In genomic region chr1:8239039-8239305, GRCh38 we compare ENCODE assay signal across 1 cellular context.
TF ChIP-seq lines count a peak whose summit lies in the region.

No MANE protein-coding gene starts in this region.

TF ChIP-seq in HepG2, 621 proteins besides CTCF, POLR2A, EP300 and RAD21 (continued from another document and continues in another):
- TF ChIP-seq HDAC2 (CRISPR knock-in tag; IDR thresholded peaks at IDR 0.05), result peak; percentile 32; the same call in 1 of the 2 replicates
- no peak for TF ChIP-seq TARDBP (CRISPR knock-in tag; IDR thresholded peaks at IDR 0.05)
- TF ChIP-seq SNAPC2 (CRISPR knock-in tag; IDR thresholded peaks at IDR 0.05), result no peak
- TF ChIP-seq ZNF672 (CRISPR knock-in tag; IDR thresholded peaks at IDR 0.05), result no peak
- no peak for TF ChIP-seq ZNF281 (CRISPR knock-in tag; IDR thresholded peaks at IDR 0.05; ENCODE audit: borderline replicate concordance)
- no peak for TF ChIP-seq ELF3 (CRISPR knock-in tag; IDR thresholded peaks at IDR 0.05)
- TF ChIP-seq MED1 (CRISPR knock-in tag; IDR thresholded peaks at IDR 0.05), result 0 out of 2 replicates have a peak, but pooled peaks have one; percentile 29
- no peak for TF ChIP-seq HNRNPH1 (optimal IDR thresholded peaks at IDR 0.05; ENCODE audit: low read depth, low read length)
- no peak for TF ChIP-seq ZBTB7A (CRISPR knock-in tag; IDR thresholded peaks at IDR 0.05)
- TF ChIP-seq POLR2G (IDR thresholded peaks at IDR 0.05; ENCODE audit: low read depth, low read length), result no peak
- TF ChIP-seq SMYD3 (CRISPR knock-in tag; IDR thresholded peaks at IDR 0.05), result no peak
- TF ChIP-seq ZNF362 (CRISPR knock-in tag; IDR thresholded peaks at IDR 0.05; ENCODE audit: borderline replicate concordance), result peak; percentile 91
- peak; percentile 81; the same call in 1 of the 2 replicates for TF ChIP-seq CEBPB (IDR thresholded peaks at IDR 0.05; ENCODE audit: borderline replicate concordance, low read depth, low read length)
- TF ChIP-seq ZFP36L2 (CRISPR knock-in tag; IDR thresholded peaks at IDR 0.05), result no peak
- TF ChIP-seq ZNF234 (CRISPR knock-in tag; conservative IDR thresholded peaks at IDR 0.05), result no peak
- no peak for TF ChIP-seq ZNF563 (CRISPR knock-in tag; IDR thresholded peaks at IDR 0.05)
- no peak for TF ChIP-seq POLR2AphosphoS2 (IDR thresholded peaks at IDR 0.05; ENCODE audit: low read depth, low read length)
- TF ChIP-seq ZFP62 (CRISPR knock-in tag; IDR thresholded peaks at IDR 0.05), result no peak
- no peak for TF ChIP-seq SIN3A (IDR thresholded peaks at IDR 0.05; ENCODE audit: borderline replicate concordance, low read depth, low read length)
- no peak for TF ChIP-seq ZNF318 (CRISPR knock-in tag; IDR thresholded peaks at IDR 0.05)
- no peak for TF ChIP-seq NFAT5 (CRISPR knock-in tag; IDR thresholded peaks at IDR 0.05)
- TF ChIP-seq ZNF550 (CRISPR knock-in tag; IDR thresholded peaks at IDR 0.05; ENCODE audit: borderline replicate concordance), result no peak
- TF ChIP-seq EZH2 (conservative IDR thresholded peaks at IDR 0.05; ENCODE audit: low read depth, low read length), result no peak
- TF ChIP-seq MTA3 (CRISPR knock-in tag; IDR thresholded peaks at IDR 0.05), result no peak
- TF ChIP-seq AHR (CRISPR knock-in tag; IDR thresholded peaks at IDR 0.05), result no peak
- peak; percentile 7; the same call in 1 of the 2 replicates for TF ChIP-seq MIXL1 (CRISPR knock-in tag; IDR thresholded peaks at IDR 0.05)
- no peak for TF ChIP-seq ARID5B (CRISPR knock-in tag; IDR thresholded peaks at IDR 0.05)
- TF ChIP-seq USF2 (IDR thresholded peaks at IDR 0.05; ENCODE audit: low read depth, low read length), result no peak
- no peak for TF ChIP-seq USF2 (CRISPR knock-in tag; IDR thresholded peaks at IDR 0.05; ENCODE audit: borderline replicate concordance)
